In the genomic region with DNA sequence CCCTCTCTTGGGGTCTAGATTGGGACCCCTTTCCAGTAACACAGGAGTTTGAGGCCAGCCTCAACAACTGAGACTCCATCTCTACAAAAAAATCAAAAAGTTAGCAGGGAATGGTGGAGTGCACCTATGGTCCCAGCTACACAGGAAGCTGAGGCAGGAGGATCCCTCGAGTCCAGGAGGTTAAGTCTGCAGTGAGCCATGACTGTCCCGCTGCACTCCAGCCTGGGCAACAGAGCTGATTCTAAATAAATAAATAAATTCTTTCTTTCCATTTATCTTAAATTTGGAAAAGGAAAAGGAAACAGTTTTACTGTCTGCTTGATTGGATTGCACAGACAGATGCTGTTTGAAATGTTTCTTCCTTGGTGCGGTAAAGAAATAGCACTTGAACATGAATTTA, we compare ENCODE assay signal across 21 cellular contexts.
"Had no signal": no experiment of that assay in that cellular context is flagged by ENCODE, and none has a peak within 500 bp of the region (broad histone marks: within the 10 kb centered on the region; RNA-seq: fewer than 3 reads in every experiment).

No MANE protein-coding gene starts in this region.

- H3K36me3 Mint-ChIP-seq: naive thymus-derived CD4-positive, alpha-beta T cell had no signal

- H2AFZ ChIP-seq: parathyroid adenoma had no signal

- H3K27ac Mint-ChIP-seq: endodermal cell; naive thymus-derived CD4-positive, alpha-beta T cell; stimulated activated memory B cell treated with anti-CD40 and anti-IgM and Interleukin-4, amounts not matched to agents 10 μg/mL and 1 μg/mL and 100 μg/mL, for 72 hours; stimulated activated naive CD8-positive, alpha-beta T cell treated with anti-CD3 and anti-CD28 coated beads, Interleukin-15, Interleukin-2, amounts not matched to agents 100 ng/mL and 50 ng/mL, for 24 hours had no signal

- H3K27me3 ChIP-seq: right lobe of liver, tibial nerve had no signal

- H3K4me1 ChIP-seq: parathyroid adenoma, psoas muscle, right lobe of liver had no signal

- H3K4me3 ChIP-seq: coronary artery, heart right ventricle, psoas muscle, right lobe of liver, spleen, tibial nerve had no signal

- DNase-seq: central memory CD4-positive, alpha-beta T cell; effector CD4-positive, alpha-beta T cell; endodermal cell; heart right ventricle; hypothalamus; islet precursor cell; left ventricle myocardium superior; naive thymus-derived CD4-positive, alpha-beta T cell; psoas muscle; retina; right lobe of liver; spleen; stimulated activated CD4-positive, alpha-beta T cell treated with anti-CD3 and anti-CD28 coated beads, Interleukin-15, amount 100 ng/mL, for 24 hours; stimulated activated CD4-positive, alpha-beta T cell treated with anti-CD3 and anti-CD28 coated beads, Interleukin-1b, Interleukin-23, amount 100 ng/mL, for 48 hours; stimulated activated CD4-positive, alpha-beta T cell treated with anti-CD3 and anti-CD28 coated beads, Interleukin-4, amount 100 ng/mL, for 24 hours had no signal

- H3K36me3 ChIP-seq: heart right ventricle, right lobe of liver, spleen, tibial nerve had no signal

- H3K79me2 ChIP-seq: parathyroid adenoma had no signal

- H3K9ac ChIP-seq: parathyroid adenoma had no signal

- H3K27ac ChIP-seq: parathyroid adenoma, psoas muscle, right lobe of liver, spleen, tibial nerve had no signal

- H3K4me3 Mint-ChIP-seq: endodermal cell; naive thymus-derived CD4-positive, alpha-beta T cell; neural crest cell; stimulated activated memory B cell treated with anti-CD40 and anti-IgM and Interleukin-4, amounts not matched to agents 10 μg/mL and 1 μg/mL and 100 μg/mL, for 72 hours; stimulated activated naive CD8-positive, alpha-beta T cell treated with anti-CD3 and anti-CD28 coated beads, Interleukin-15, Interleukin-2, amounts not matched to agents 100 ng/mL and 50 ng/mL, for 24 hours had no signal

- H3K9me3 ChIP-seq: heart right ventricle, psoas muscle, right lobe of liver, tibial nerve had no signal
